ENCODE assay signal across 8 cellular contexts in genomic region chr14:22650960-22651521, GRCh38. TPM values are rescaled to one million over a fixed set of nuclear protein-coding genes. Genes with fewer than 3 reads are reported as not detected.
DNase-seq lines count a peak whose midpoint lies in the region; ATAC-seq and TF ChIP-seq lines count a peak whose summit lies in the region.

No MANE protein-coding gene starts in this region.

- H3K79me2 ChIP-seq in osteoblast (ENCODE audit: insufficient read depth, low read length) = no peaks in the 10 kb centered on the region

- H3K27me3 Mint-ChIP-seq in chondrocyte (ENCODE audit: low read depth) (no peaks in the 10 kb centered on the region), endothelial cell (ENCODE audit: unreplicated experiment) (no peaks in the 10 kb centered on the region)

- H3K9me3 ChIP-seq in osteoblast (ENCODE audit: low read depth, low read length) (no peaks in the 10 kb centered on the region), sigmoid colon (no peaks in the 10 kb centered on the region)

- peak overlapping the region; percentile 88 for H3K27ac Mint-ChIP-seq in chondrocyte (ENCODE audit: unreplicated experiment)
- H3K27ac Mint-ChIP-seq in endothelial cell (ENCODE audit: unreplicated experiment) = no peak overlapping the region

- no peak overlapping the region for H3K4me2 ChIP-seq in osteoblast (ENCODE audit: insufficient read depth, low read length)

- 60 to 71% methylated on average over 3 of the region's 3 CpGs for WGBS in sigmoid colon, 2 donors

- intact Hi-C loops in sigmoid colon (cut with DNase I) = no loop called here

- peaks cover 42% of the 10 kb centered on the region for H3K4me1 ChIP-seq in osteoblast (ENCODE audit: insufficient read depth, low read length)
- no peaks in the 10 kb centered on the region for H3K4me1 ChIP-seq in sigmoid colon

- ATAC-seq in GM18873 (IDR thresholded peaks at IDR 0.05; ENCODE audit: low FRiP score, unreplicated experiment) = peak; percentile 69

- H3K4me1 Mint-ChIP-seq in chondrocyte (ENCODE audit: low read depth) = peaks cover 68% of the 10 kb centered on the region
- H3K4me1 Mint-ChIP-seq in endothelial cell (ENCODE audit: unreplicated experiment) = no peaks in the 10 kb centered on the region

- no peak overlapping the region for H2AFZ ChIP-seq in osteoblast (ENCODE audit: low read length)

- TF ChIP-seq POLR2A in sigmoid colon (IDR thresholded peaks at IDR 0.05) = no peak

- H3K36me3 Mint-ChIP-seq in chondrocyte (ENCODE audit: low read depth) (no peaks in the 10 kb centered on the region), endothelial cell (ENCODE audit: low read depth, unreplicated experiment) (no peaks in the 10 kb centered on the region)

- H3K36me3 ChIP-seq in osteoblast (ENCODE audit: insufficient read depth, low read length) = no peaks in the 10 kb centered on the region
- H3K36me3 ChIP-seq in sigmoid colon = no peaks in the 10 kb centered on the region

- H3K27me3 ChIP-seq in osteoblast (ENCODE audit: insufficient read depth, low read length) = no peaks in the 10 kb centered on the region
- H3K27me3 ChIP-seq in sigmoid colon = no peaks in the 10 kb centered on the region

- TF ChIP-seq CTCF in AG10803 (conservative IDR thresholded peaks at IDR 0.05; ENCODE audit: low read length) (no peak), chondrocyte (IDR thresholded peaks at IDR 0.05) (no peak), osteoblast (IDR thresholded peaks at IDR 0.05; ENCODE audit: extremely low read depth, low read depth, low read length) (no peak), endothelial cell (IDR thresholded peaks at IDR 0.05; ENCODE audit: unreplicated experiment) (no peak), sigmoid colon (IDR thresholded peaks at IDR 0.05) (no peak)

- H3K9me3 Mint-ChIP-seq in chondrocyte (ENCODE audit: low read depth) = no peaks in the 10 kb centered on the region
- H3K9me3 Mint-ChIP-seq in endothelial cell (ENCODE audit: unreplicated experiment) = no peaks in the 10 kb centered on the region

- H3K4me3 ChIP-seq in AG10803 (ENCODE audit: low read length) (no peak overlapping the region), osteoblast (ENCODE audit: insufficient read depth, low read length) (no peak overlapping the region), sigmoid colon (no peak overlapping the region)

- H4K20me1 ChIP-seq in osteoblast (ENCODE audit: insufficient read depth, low read length) = no peaks in the 10 kb centered on the region

- no peak overlapping the region for H3K4me3 Mint-ChIP-seq in chondrocyte (ENCODE audit: unreplicated experiment)
- H3K4me3 Mint-ChIP-seq in endothelial cell (ENCODE audit: unreplicated experiment) = no peak overlapping the region

- H3K27ac ChIP-seq in osteoblast (ENCODE audit: low read depth, low read length) (no peak overlapping the region), sigmoid colon (no peak overlapping the region)

- DNase-seq in AG10803 (ENCODE audit: low read depth) (peak; percentile 52), LHCN-M2 (ENCODE audit: low read depth) (peak; percentile 81), chondrocyte (ENCODE audit: low spot score) (no peak), osteoblast (ENCODE audit: insufficient read length, low spot score, missing footprints) (no peak), D341Med (ENCODE audit: low spot score) (no peak), endothelial cell (ENCODE audit: low spot score) (no peak), sigmoid colon (no peak)

- no peak for TF ChIP-seq EP300 in sigmoid colon (IDR thresholded peaks at IDR 0.05)

RNA-seq across cellular contexts. Expression of gene OR6J1, which starts 6.9 kb away (rescaled TPM):
- not detected in 2 replicates for total RNA-seq in LHCN-M2 (2014; rRNA removed)
- not detected for polyA plus RNA-seq in LHCN-M2 (2012)
- not detected in 3 replicates for total RNA-seq in chondrocyte
- total RNA-seq in osteoblast = not detected in 2 replicates
- not detected for total RNA-seq in endothelial cell (ENCODE audit: unreplicated experiment)
- not detected for total RNA-seq in sigmoid colon
- polyA plus RNA-seq in sigmoid colon = not detected

RNA-seq across cellular contexts. Expression of gene ABHD4, which starts 52.9 kb away (rescaled TPM):
- 6.5 and 9.8 TPM in 2 replicates for total RNA-seq in LHCN-M2 (2014; rRNA removed)
- polyA plus RNA-seq in LHCN-M2 (2012) = 51.0 TPM
- 52.1 to 89.9 TPM (median 88.0 TPM) in 3 replicates for total RNA-seq in chondrocyte
- 52.1 and 54.2 TPM in 2 replicates for total RNA-seq in osteoblast
- total RNA-seq in endothelial cell (ENCODE audit: unreplicated experiment) = 77.7 TPM
- total RNA-seq in sigmoid colon = 10 to 100 TPM; 17.4 to 20.4 (median 18.7) TPM
- polyA plus RNA-seq in sigmoid colon = 10 to 100 TPM in 2 of 3 donors, 1 to 10 TPM in 1; 9.5 to 18.0 (median 12.3) TPM

Comparison
In these comparisons a context has a peak if more than half of its experiments do, and no peak if none do; other contexts are left out.
1. DNase-seq: peak in AG10803 (single experiment) and LHCN-M2 (single experiment); none in chondrocyte (single experiment), osteoblast (single experiment), D341Med (single experiment), endothelial cell (single experiment) and sigmoid colon (single experiment).